9 cellular contexts compared by ENCODE assay signal in the genomic region with DNA sequence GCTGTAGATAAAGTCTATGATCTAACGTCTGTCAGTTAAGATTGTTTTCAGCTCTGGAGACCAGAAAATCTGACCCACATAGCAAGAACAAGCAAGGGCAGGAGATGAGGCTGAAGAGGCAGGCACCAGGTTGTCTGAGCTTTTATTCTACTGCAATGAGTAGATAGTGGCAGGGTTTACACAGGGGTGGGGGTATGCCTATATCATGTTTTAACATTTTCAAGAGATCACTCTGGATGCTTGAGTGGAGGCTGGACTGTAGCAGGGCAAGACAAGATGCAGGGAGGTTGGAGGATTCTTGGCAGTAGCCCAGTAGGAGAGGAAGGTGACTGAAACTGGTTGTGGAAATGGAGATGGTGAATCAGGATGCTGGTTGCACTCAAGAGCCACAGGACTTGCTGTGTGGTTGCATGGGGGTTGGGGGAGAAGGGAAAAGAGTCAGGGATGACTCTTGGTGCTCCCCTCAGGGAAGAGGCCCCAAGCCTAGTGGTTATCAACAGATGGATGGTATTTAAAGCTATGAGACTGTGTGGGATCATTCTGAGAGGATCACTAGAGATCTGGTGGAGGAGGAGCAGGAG.
A peak's percentile ranks its signal among the peaks of the same experiment; 100 is the strongest.
DNase-seq lines count a peak whose midpoint lies in the region; ATAC-seq and TF ChIP-seq lines count a peak whose summit lies in the region.
"Had no signal": no experiment of that assay in that cellular context is flagged by ENCODE, and none has a peak within 500 bp of the region (broad histone marks: within the 10 kb centered on the region; RNA-seq: fewer than 3 reads in every experiment).

No MANE protein-coding gene starts in this region.

- no peak for ATAC-seq in CD8-positive, alpha-beta T cell
- ATAC-seq in natural killer cell, result no peak
- ATAC-seq: HCT116 had no signal

- peaks cover 42% of the 10 kb centered on the region for H3K4me1 Mint-ChIP-seq in CD8-positive, alpha-beta T cell (ENCODE audit: low read depth)
- peaks cover 8 to 14% (median 9%) of the 10 kb centered on the region in 3 donors for H3K4me1 Mint-ChIP-seq in IgD-negative memory B cell
- peaks cover 8 to 20% of the 10 kb centered on the region in 2 donors for H3K4me1 Mint-ChIP-seq in natural killer cell

- CTCF ChIA-PET in CD8-positive, alpha-beta T cell (lab: Charles Lee), result no interaction called here

- peaks cover 5% of the 10 kb centered on the region for H3K27me3 Mint-ChIP-seq in CD8-positive, alpha-beta T cell (ENCODE audit: low read depth)
- H3K27me3 Mint-ChIP-seq in IgD-negative memory B cell (peaks cover 6% of the 10 kb centered on the region), natural killer cell (ENCODE audit: low read depth in 2 of 2) (peaks cover 18 to 29% of the 10 kb centered on the region in 2 donors)

- H3K4me3 ChIP-seq in CD8-positive, alpha-beta T cell (ENCODE audit: low read depth, low read length), result no peak overlapping the region

- intact Hi-C loops in CD8-positive, alpha-beta T cell (cut with DNase I, micrococcal nuclease), result no loop called here
- intact Hi-C loops in natural killer cell (cut with micrococcal nuclease), result no loop called here

- H3K9me3 Mint-ChIP-seq in CD8-positive, alpha-beta T cell, result peaks cover 4% of the 10 kb centered on the region
- H3K9me3 Mint-ChIP-seq in IgD-negative memory B cell (peaks cover 0 to 4% (median 3%) of the 10 kb centered on the region in 3 donors), natural killer cell (peaks cover 1 to 4% of the 10 kb centered on the region in 2 donors)

- no peak for TF ChIP-seq CTCF in CD8-positive, alpha-beta T cell (IDR thresholded peaks at IDR 0.05)
- TF ChIP-seq CTCF in natural killer cell (IDR thresholded peaks at IDR 0.05), result no peak

- H3K27me3 ChIP-seq in CD8-positive, alpha-beta T cell (ENCODE audit: insufficient read depth, low read length), result no peaks in the 10 kb centered on the region

- H3K36me3 Mint-ChIP-seq in CD8-positive, alpha-beta T cell, result peaks cover 11% of the 10 kb centered on the region
- H3K36me3 Mint-ChIP-seq in IgD-negative memory B cell (no peaks in the 10 kb centered on the region), natural killer cell (peaks cover 4% of the 10 kb centered on the region)

- DNase-seq in CD8-positive, alpha-beta T cell, result no peak
- peak; percentile 86 for DNase-seq in amniotic epithelial cell (ENCODE audit: low read depth)
- DNase-seq in natural killer cell, result no peak
- DNase-seq in NCI-H2029 (lab: John Stamatoyannopoulos, UW), result no peak
- DNase-seq in pons (ENCODE audit: low spot score), result no peak
- no peak for DNase-seq in iPS-NIHi7 (ENCODE audit: extremely low spot score)
- no peak for DNase-seq in NK-92 (lab: John Stamatoyannopoulos, UW; ENCODE audit: unreplicated experiment)

- H3K36me3 ChIP-seq in CD8-positive, alpha-beta T cell (ENCODE audit: insufficient read depth, low read length), result no peaks in the 10 kb centered on the region

- H3K4me1 ChIP-seq in CD8-positive, alpha-beta T cell (ENCODE audit: insufficient read depth, low read length), result peaks cover 33% of the 10 kb centered on the region

- H3K27ac Mint-ChIP-seq in CD8-positive, alpha-beta T cell, result no peak overlapping the region
- H3K27ac Mint-ChIP-seq in IgD-negative memory B cell (peak overlapping the region in 1 of 3 donors; percentile 6), natural killer cell (no peak overlapping the region)

- POLR2A ChIA-PET in CD8-positive, alpha-beta T cell (lab: Charles Lee), result no interaction called here

- H3K4me3 Mint-ChIP-seq in CD8-positive, alpha-beta T cell, result peak overlapping the region; percentile 49
- peak overlapping the region in 3 of 4 donors; percentile 25 to 39 (median 37) for H3K4me3 Mint-ChIP-seq in IgD-negative memory B cell
- peak overlapping the region; percentile 56 for H3K4me3 Mint-ChIP-seq in natural killer cell

- H3K9me3 ChIP-seq in CD8-positive, alpha-beta T cell (ENCODE audit: low read length), result no peaks in the 10 kb centered on the region

- no peak overlapping the region for H3K27ac ChIP-seq in CD8-positive, alpha-beta T cell (ENCODE audit: low read depth, low read length)
